In the genomic region with DNA sequence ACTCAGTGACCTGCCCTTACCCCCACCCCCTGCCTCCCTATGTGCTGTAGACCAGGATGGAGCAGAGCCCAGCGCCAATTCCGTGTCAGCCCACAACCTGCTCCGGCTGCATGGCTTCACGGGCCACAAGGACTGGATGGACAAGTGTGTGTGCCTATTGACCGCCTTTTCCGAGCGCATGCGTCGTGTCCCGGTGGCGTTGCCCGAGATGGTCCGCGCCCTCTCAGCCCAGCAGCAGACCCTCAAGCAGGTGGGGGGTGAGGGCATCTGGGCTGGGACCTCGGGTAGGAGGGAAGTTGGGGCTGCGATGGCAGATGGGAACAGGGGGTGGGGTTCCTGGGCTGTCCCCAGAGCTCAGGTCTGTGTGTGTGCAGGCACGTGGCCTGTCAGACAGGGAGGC, we compare ENCODE assay signal across 32 cellular contexts. TPM values are rescaled to one million over a fixed set of nuclear protein-coding genes. Genes with fewer than 3 reads are reported as not detected.
"Had no signal": no experiment of that assay in that cellular context is flagged by ENCODE, and none has a peak within 500 bp of the region (broad histone marks: within the 10 kb centered on the region; RNA-seq: fewer than 3 reads in every experiment).

No MANE protein-coding gene starts in this region.

- ATAC-seq: natural killer cell treated with Interleukin-12 subunit alpha and Interleukin-12 subunit beta and Interleukin-15 and Interleukin-18, amount 100 ng/mL, for 72 hours; pancreas; right cardiac atrium; stimulated activated effector memory CD8-positive, alpha-beta T cell treated with anti-CD3 and anti-CD28 coated beads, Interleukin-12 subunit alpha, Interleukin-12 subunit beta, amount 100 ng/mL, for 72 hours; upper lobe of right lung had no signal

- FAIRE-seq: pancreas, small intestine, urothelium cell line had no signal

- H3K9me3 Mint-ChIP-seq: mesothelial cell of epicardium; naive B cell; natural killer cell treated with Interleukin-12 subunit alpha and Interleukin-12 subunit beta and Interleukin-15 and Interleukin-18, amount 100 ng/mL, for 72 hours; stimulated activated effector memory CD8-positive, alpha-beta T cell treated with anti-CD3 and anti-CD28 coated beads, Interleukin-12 subunit alpha, Interleukin-12 subunit beta, amount 100 ng/mL, for 72 hours; stimulated activated naive CD8-positive, alpha-beta T cell treated with anti-CD3 and anti-CD28 coated beads, Interleukin-15, Interleukin-2, amounts not matched to agents 100 ng/mL and 50 ng/mL, for 24 hours had no signal

- H3K27ac ChIP-seq: hepatocyte, left ventricle myocardium inferior, pancreas, prostate gland, sigmoid colon, spleen, suprapubic skin, thoracic aorta, tibial artery, upper lobe of right lung had no signal

- H3K36me3 Mint-ChIP-seq: naive B cell; natural killer cell treated with Interleukin-12 subunit alpha and Interleukin-12 subunit beta and Interleukin-15 and Interleukin-18, amount 100 ng/mL, for 72 hours had no signal

- H3K4me3 ChIP-seq: hepatocyte, left ventricle myocardium inferior, lung, pancreas, prostate gland, sigmoid colon, spleen, suprapubic skin, thoracic aorta, tibial artery, upper lobe of right lung had no signal

- H3K36me3 ChIP-seq: upper lobe of right lung had no signal

- DNase-seq: islet precursor cell; left ventricle myocardium inferior; mesendoderm; naive B cell; nucleus accumbens; posterior cingulate gyrus; retina; right cardiac atrium; sigmoid colon; small intestine; spleen; stimulated activated CD4-positive, alpha-beta T cell treated with anti-CD3 and anti-CD28 coated beads, Interleukin-4, amount 100 ng/mL, for 24 hours; stimulated activated naive CD4-positive, alpha-beta T cell; tibial artery; trophoblast cell; upper lobe of right lung had no signal

- H3K4me2 ChIP-seq: hepatocyte had no signal

- H3K4me3 Mint-ChIP-seq: mesothelial cell of epicardium; natural killer cell treated with Interleukin-12 subunit alpha and Interleukin-12 subunit beta and Interleukin-15 and Interleukin-18, amount 100 ng/mL, for 72 hours; stimulated activated effector memory CD8-positive, alpha-beta T cell treated with anti-CD3 and anti-CD28 coated beads, Interleukin-12 subunit alpha, Interleukin-12 subunit beta, amount 100 ng/mL, for 72 hours; stimulated activated naive CD8-positive, alpha-beta T cell treated with anti-CD3 and anti-CD28 coated beads, Interleukin-15, Interleukin-2, amounts not matched to agents 100 ng/mL and 50 ng/mL, for 24 hours had no signal

- H2AFZ ChIP-seq: hepatocyte had no signal

- H3K79me2 ChIP-seq: hepatocyte had no signal

- H3K27ac Mint-ChIP-seq: mesothelial cell of epicardium; natural killer cell treated with Interleukin-12 subunit alpha and Interleukin-12 subunit beta and Interleukin-15 and Interleukin-18, amount 100 ng/mL, for 72 hours; stimulated activated effector memory CD8-positive, alpha-beta T cell treated with anti-CD3 and anti-CD28 coated beads, Interleukin-12 subunit alpha, Interleukin-12 subunit beta, amount 100 ng/mL, for 72 hours; stimulated activated naive CD8-positive, alpha-beta T cell treated with anti-CD3 and anti-CD28 coated beads, Interleukin-15, Interleukin-2, amounts not matched to agents 100 ng/mL and 50 ng/mL, for 24 hours had no signal

- H3K9me3 ChIP-seq: left ventricle myocardium inferior, pancreas, prostate gland, sigmoid colon, spleen, suprapubic skin, thoracic aorta, tibial artery, upper lobe of right lung had no signal

RNA-seq across cellular contexts. Expression of gene CACNA1G, which starts 6.3 kb away (rescaled TPM):
- total RNA-seq: kidney epithelial cell; natural killer cell treated with Interleukin-12 subunit alpha and Interleukin-12 subunit beta and Interleukin-15 and Interleukin-18, amount 100 ng/mL, for 72 hours; upper lobe of right lung had no signal

RNA-seq across cellular contexts. Expression of gene EPN3, which starts 21.7 kb away (rescaled TPM):
- total RNA-seq: mononuclear cell; natural killer cell treated with Interleukin-12 subunit alpha and Interleukin-12 subunit beta and Interleukin-15 and Interleukin-18, amount 100 ng/mL, for 72 hours; osteoblast; sigmoid colon; spleen; subcutaneous adipose tissue had no signal
- polyA plus RNA-seq: neural cell had no signal
